In the genomic region with DNA sequence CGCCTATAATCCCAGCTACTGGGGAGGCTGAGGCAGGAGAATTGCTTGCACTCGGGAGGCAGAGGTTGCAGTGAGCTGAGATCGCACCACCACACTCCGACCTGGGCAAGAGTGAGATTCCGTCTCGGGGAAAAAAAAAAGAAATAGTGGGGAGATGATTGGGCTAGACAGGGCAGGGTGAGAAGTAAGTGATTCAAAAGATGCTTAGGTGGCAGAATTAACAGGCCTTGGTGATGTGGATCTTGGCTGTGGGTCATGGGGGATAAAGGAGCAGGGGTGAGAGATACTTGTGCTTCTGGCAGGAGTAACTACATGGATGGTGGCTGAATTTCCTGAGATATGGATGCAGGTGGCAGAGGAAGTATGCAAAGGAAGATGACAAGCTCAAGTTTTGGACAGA, we compare ENCODE assay signal across 20 cellular contexts. TPM values are rescaled to one million over a fixed set of nuclear protein-coding genes. Genes with fewer than 3 reads are reported as not detected.
DNase-seq lines count a peak whose midpoint lies in the region; ATAC-seq, FAIRE-seq and TF ChIP-seq lines count a peak whose summit lies in the region.
"Had no signal": no experiment of that assay in that cellular context is flagged by ENCODE, and none has a peak within 500 bp of the region (broad histone marks: within the 10 kb centered on the region; RNA-seq: fewer than 3 reads in every experiment).

No MANE protein-coding gene starts in this region.

- H3K27ac ChIP-seq in HepG2 (ENCODE audit: extremely low read length, insufficient read depth, low read length) (no peak overlapping the region), right lobe of liver (no peak overlapping the region), caudate nucleus (ENCODE audit: low read depth, low read length) (peak overlapping the region; percentile 42), spleen (peak overlapping the region in 5 of 8 donors; percentile 22 to 83 (median 75))

- CTCF ChIA-PET in HepG2 (lab: Yijun Ruan, JAX; ENCODE audit: low intra/inter-chr PET ratio, low total read pairs): no interaction called here

- WGBS in HepG2 (ENCODE audit: low lambda C conversion rate): 96% methylated on average over 6 of the region's 6 CpGs
- WGBS in right lobe of liver (ENCODE audit: insufficient coverage, low coverage, low lambda C conversion rate, missing lambda C conversion rate): 84% methylated on average over 5 of the region's 6 CpGs
- WGBS in spleen, 5 donors: 94 to 97% (median 97%) methylated on average over 6 of the region's 6 CpGs

- H3K4me1 ChIP-seq in HepG2 (ENCODE audit: insufficient read depth, low read length) (peaks cover 39% of the 10 kb centered on the region), right lobe of liver (peaks cover 0 to 27% (median 14%) of the 10 kb centered on the region in 4 donors), spleen (peaks cover 13 to 86% (median 45%) of the 10 kb centered on the region in 6 donors)
- H3K4me1 ChIP-seq: HAP-1 had no signal

- FAIRE-seq in HepG2 (lab: Jason Lieb, UNC): no peak
- FAIRE-seq: G401.6, GM12892, GM19239, H54 had no signal

- no peak overlapping the region for H3K4me2 ChIP-seq in HepG2 (ENCODE audit: low read depth, low read length)

- H2AFZ ChIP-seq in HepG2 (ENCODE audit: low read length): no peak overlapping the region

- H4K20me1 ChIP-seq in HepG2 (ENCODE audit: insufficient read depth, low read length): no peaks in the 10 kb centered on the region

- in situ Hi-C loops in HepG2 (cut with HindIII; ENCODE audit: extremely low pct_ligation_motif_present, low pct_unique_long_range_greater_than_20kb): no loop called here

- no peak for TF ChIP-seq RAD21 in HepG2 (CRISPR knock-in tag; IDR thresholded peaks at IDR 0.05)

- intact Hi-C loops in HepG2 (cut with micrococcal nuclease; ENCODE audit: unreplicated experiment): no loop called here
- intact Hi-C loops in right lobe of liver (cut with DNase I): no loop called here
- intact Hi-C loops in spleen (cut with DNase I; ENCODE audit: low total_unique reads): no loop called here

- POLR2A ChIA-PET in HepG2 (lab: Yijun Ruan, JAX): no interaction called here

- H3K79me2 ChIP-seq in HepG2 (ENCODE audit: insufficient read depth, low read length): no peaks in the 10 kb centered on the region

- TF ChIP-seq POLR2A in HepG2 (IDR thresholded peaks at IDR 0.05; ENCODE audit: insufficient read depth in 1 of 2, low read depth in 2 of 2, low read length in 2 of 2) (no peak), right lobe of liver (IDR thresholded peaks at IDR 0.05) (no peak), spleen (IDR thresholded peaks at IDR 0.05) (no peak)

- no TSS peak for BruUV-seq in HepG2 (replicated peaks; lab: Mats Ljungman, UMichigan)

- ATAC-seq in HepG2: no peak
- ATAC-seq in right lobe of liver: no peak
- ATAC-seq in GM21723 (IDR thresholded peaks at IDR 0.05; ENCODE audit: unreplicated experiment): no peak
- ATAC-seq in GM18511 (IDR thresholded peaks at IDR 0.05; ENCODE audit: unreplicated experiment): no peak

- TF ChIP-seq CTCF in HepG2 (CRISPR knock-in tag; IDR thresholded peaks at IDR 0.05) (no peak), right lobe of liver (IDR thresholded peaks at IDR 0.05) (no peak), spleen (IDR thresholded peaks at IDR 0.05 in 8 of 11, conservative IDR thresholded peaks at IDR 0.05 in 3 of 11) (no peak)

- H3K36me3 ChIP-seq in HepG2 (replicated peaks in 1 of 2; ENCODE audit: control insufficient read depth in 1 of 2, insufficient read depth in 2 of 2, low read length in 2 of 2) (no peaks in the 10 kb centered on the region), right lobe of liver (no peaks in the 10 kb centered on the region), spleen (peaks cover 0 to 52% (median 4%) of the 10 kb centered on the region in 6 donors)
- H3K36me3 ChIP-seq: HAP-1 had no signal

- H3K4me3 ChIP-seq in HepG2 (replicated peaks in 1 of 3; ENCODE audit: insufficient read depth in 1 of 3, low read depth in 2 of 3, low read length in 3 of 3) (no peak overlapping the region), right lobe of liver (no peak overlapping the region), spleen (no peak overlapping the region)
- H3K4me3 ChIP-seq: HAP-1 had no signal

- no peak for TF ChIP-seq EP300 in HepG2 (IDR thresholded peaks at IDR 0.05; ENCODE audit: low read depth in 2 of 2, low read length in 2 of 2)
- no peak for TF ChIP-seq EP300 in HepG2 (CRISPR knock-in tag; IDR thresholded peaks at IDR 0.05; ENCODE audit: borderline replicate concordance)

- DNase-seq in HepG2 (ENCODE audit: low spot score): no peak
- no peak for DNase-seq in right lobe of liver
- DNase-seq in caudate nucleus (lab: John Stamatoyannopoulos, UW): no peak
- no peak for DNase-seq in spleen
- no peak for DNase-seq in NCI-H1436 treated with DMSO at 0.1 percent for 48 hours (lab: John Stamatoyannopoulos, UW)
- DNase-seq: 8988T; C1 segment of cervical spinal cord; CD4-positive, alpha-beta memory T cell; COR-L47; DMS153; DND-41; GOT3; HFFc6 had no signal

- H3K9me3 ChIP-seq in HepG2 (ENCODE audit: low read length): no peaks in the 10 kb centered on the region
- no peaks in the 10 kb centered on the region for H3K9me3 ChIP-seq in right lobe of liver
- no peaks in the 10 kb centered on the region for H3K9me3 ChIP-seq in spleen
- H3K9me3 ChIP-seq: HAP-1 had no signal

- H3K9ac ChIP-seq in HepG2 (ENCODE audit: insufficient read depth, low read depth, low read length): no peak overlapping the region

- H3K27me3 ChIP-seq in HepG2 (ENCODE audit: control insufficient read depth in 1 of 2, insufficient read depth in 2 of 2, low read length in 2 of 2) (no peaks in the 10 kb centered on the region), right lobe of liver (no peaks in the 10 kb centered on the region), spleen (replicated peaks in 1 of 7) (no peaks in the 10 kb centered on the region)

TF ChIP-seq in HepG2, 621 proteins besides CTCF, POLR2A, EP300 and RAD21 (continues in another document):
- TF ChIP-seq IRF2 (CRISPR knock-in tag; IDR thresholded peaks at IDR 0.05) (no peak), SKI (IDR thresholded peaks at IDR 0.05; ENCODE audit: partially characterized antibody) (no peak), MAFK (conservative IDR thresholded peaks at IDR 0.05 in 1 of 2, IDR thresholded peaks at IDR 0.05 in 1 of 2; ENCODE audit: low read length in 2 of 2) (peak; percentile 55 to 59), ZNF292 (CRISPR knock-in tag; IDR thresholded peaks at IDR 0.05; ENCODE audit: borderline replicate concordance, low read depth) (no peak)

RNA-seq across cellular contexts. Expression of gene UCP3, which starts 13.1 kb away (rescaled TPM):
- total RNA-seq in HepG2 (2016; rRNA removed; fragmentation: Illumina TruSeq; extraction: Trizol) (0.22 TPM in 1 of 2 replicates, not detected in the other), right lobe of liver (1 to 10 TPM in 2 of 6 experiments, under 1 TPM in 4; 0.20 to 1.5 (median 0.42) TPM), spleen (1 to 10 TPM; 2.0 to 7.1 (median 4.8) TPM)
- total RNA-seq in HepG2 (2016; cell fraction: cytosol; rRNA removed; fragmentation: Illumina TruSeq; extraction: Trizol; ENCODE audit: low read depth): not detected in 2 replicates
- not detected in 2 replicates for total RNA-seq in HepG2 (2016; cell fraction: insoluble cytoplasmic fraction; rRNA removed; fragmentation: Illumina TruSeq; extraction: Trizol)
- total RNA-seq in HepG2 (2016; cell fraction: membrane; rRNA removed; fragmentation: Illumina TruSeq; extraction: Trizol): not detected in 2 replicates
- 0.16 TPM in 1 of 2 replicates, not detected in the other for total RNA-seq in HepG2 (2016; cell fraction: nucleus; rRNA removed; fragmentation: Illumina TruSeq; extraction: Trizol)
- polyA plus RNA-seq in HepG2 (2011; rRNA removed) (0.10 and 0.37 TPM in 2 replicates), spleen (1 to 10 TPM in 2 of 3 donors, under 1 TPM in 1; 0.68 to 2.6 (median 1.5) TPM)
- 0.05 and 0.14 TPM in 2 replicates for polyA plus RNA-seq in HepG2 (2011; cell fraction: cytosol; rRNA removed)
- polyA plus RNA-seq in HepG2 (2011; cell fraction: nucleus; rRNA removed): 0.64 and 0.83 TPM in 2 replicates
- polyA plus RNA-seq in HepG2 (2012): 0.17 and 0.28 TPM in 2 replicates
- polyA plus RNA-seq in HepG2 (2016; cell fraction: cytosol; fragmentation: Illumina TruSeq; extraction: Trizol; ENCODE audit: low read depth): 0.03 and 0.07 TPM in 2 replicates
- not detected in 2 replicates for polyA plus RNA-seq in HepG2 (2016; cell fraction: insoluble cytoplasmic fraction; fragmentation: Illumina TruSeq; extraction: Trizol; ENCODE audit: low read depth)
- 0.06 and 0.13 TPM in 2 replicates for polyA plus RNA-seq in HepG2 (2016; cell fraction: membrane; fragmentation: Illumina TruSeq; extraction: Trizol; ENCODE audit: low read depth)
- polyA plus RNA-seq in HepG2 (2016; cell fraction: nucleus; fragmentation: Illumina TruSeq; extraction: Trizol; ENCODE audit: insufficient read depth, low read depth): 1.4 and 1.8 TPM in 2 replicates
- polyA minus RNA-seq in HepG2 (2011; rRNA and poly(A)+ RNA removed; ENCODE audit: low replicate concordance): 0.52 and 4.4 TPM in 2 replicates
- not detected in 2 replicates for polyA minus RNA-seq in HepG2 (2011; cell fraction: cytosol; rRNA and poly(A)+ RNA removed)
- 0.37 and 0.39 TPM in 2 replicates for polyA minus RNA-seq in HepG2 (2011; cell fraction: nucleus; rRNA and poly(A)+ RNA removed)

RNA-seq across cellular contexts. Expression of gene UCP2, which starts 39.4 kb away (rescaled TPM):
- total RNA-seq in HepG2 (2016; rRNA removed; fragmentation: Illumina TruSeq; extraction: Trizol): 3.2 and 5.5 TPM in 2 replicates
- total RNA-seq in HepG2 (2016; cell fraction: cytosol; rRNA removed; fragmentation: Illumina TruSeq; extraction: Trizol; ENCODE audit: low read depth): 2.4 TPM in 2 replicates
- 3.2 and 3.4 TPM in 2 replicates for total RNA-seq in HepG2 (2016; cell fraction: insoluble cytoplasmic fraction; rRNA removed; fragmentation: Illumina TruSeq; extraction: Trizol)
- total RNA-seq in HepG2 (2016; cell fraction: membrane; rRNA removed; fragmentation: Illumina TruSeq; extraction: Trizol): 5.5 and 5.9 TPM in 2 replicates
- 6.8 and 8.8 TPM in 2 replicates for total RNA-seq in HepG2 (2016; cell fraction: nucleus; rRNA removed; fragmentation: Illumina TruSeq; extraction: Trizol)
- 2.7 TPM in 2 replicates for polyA plus RNA-seq in HepG2 (2011; rRNA removed)
- 3.8 and 4.1 TPM in 2 replicates for polyA plus RNA-seq in HepG2 (2011; cell fraction: cytosol; rRNA removed)
- polyA plus RNA-seq in HepG2 (2011; cell fraction: nucleus; rRNA removed): 3.8 and 5.1 TPM in 2 replicates
- 4.1 and 7.4 TPM in 2 replicates for polyA plus RNA-seq in HepG2 (2012)
- polyA plus RNA-seq in HepG2 (2016; cell fraction: cytosol; fragmentation: Illumina TruSeq; extraction: Trizol; ENCODE audit: low read depth): 4.9 and 6.3 TPM in 2 replicates
- 7.6 and 11.9 TPM in 2 replicates for polyA plus RNA-seq in HepG2 (2016; cell fraction: insoluble cytoplasmic fraction; fragmentation: Illumina TruSeq; extraction: Trizol; ENCODE audit: low read depth)
- 11.8 and 12.1 TPM in 2 replicates for polyA plus RNA-seq in HepG2 (2016; cell fraction: membrane; fragmentation: Illumina TruSeq; extraction: Trizol; ENCODE audit: low read depth)
- polyA plus RNA-seq in HepG2 (2016; cell fraction: nucleus; fragmentation: Illumina TruSeq; extraction: Trizol; ENCODE audit: insufficient read depth, low read depth): 4.9 and 6.3 TPM in 2 replicates
- 10.6 and 155 TPM in 2 replicates for polyA minus RNA-seq in HepG2 (2011; rRNA and poly(A)+ RNA removed; ENCODE audit: low replicate concordance)
- 4.4 and 5.2 TPM in 2 replicates for polyA minus RNA-seq in HepG2 (2011; cell fraction: cytosol; rRNA and poly(A)+ RNA removed)
- polyA minus RNA-seq in HepG2 (2011; cell fraction: nucleus; rRNA and poly(A)+ RNA removed): 9.1 and 17.2 TPM in 2 replicates
- 10 to 100 TPM in 1 of 6 experiments, 1 to 10 TPM in 5; 5.2 to 41.3 (median 8.7) TPM for total RNA-seq in right lobe of liver
- total RNA-seq in spleen: 100 to 1,000 TPM; 369 to 556 (median 427) TPM
- polyA plus RNA-seq in spleen: 100 to 1,000 TPM; 209 to 281 (median 275) TPM

Comparison
In these comparisons a context has a peak if more than half of its experiments do, and no peak if none do; other contexts are left out.
1. H3K27ac ChIP-seq: peak in caudate nucleus (single experiment) and spleen (5 of 8); none in HepG2 (single experiment) and right lobe of liver (0 of 3).
2. RNA of gene UCP2, which starts 39.4 kb away (total RNA-seq): 369 to 556 TPM in spleen; 5.2 to 41.3 TPM in right lobe of liver and 2.4 to 8.8 TPM in HepG2; every median in the first group is over 4 times any median in the second.